ENCODE assay signal across 1 cellular context in genomic region chr1:156643266-156644092, GRCh38.
A peak's percentile ranks its signal among the peaks of the same experiment; 100 is the strongest.
TF ChIP-seq lines count a peak whose summit lies in the region.

No MANE protein-coding gene starts in this region.

TF ChIP-seq in K562, 482 proteins besides CTCF, POLR2A, EP300 and RAD21:
- no peak for TF ChIP-seq ZBTB26 (CRISPR knock-in tag; IDR thresholded peaks at IDR 0.05)
- TF ChIP-seq HSF4 (CRISPR knock-in tag; IDR thresholded peaks at IDR 0.05; ENCODE audit: borderline replicate concordance), result no peak
- 0 out of 2 replicates have a peak, but pooled peaks have one; percentile 26 for TF ChIP-seq POLR2G (IDR thresholded peaks at IDR 0.05; ENCODE audit: low read depth, low read length)
- peak; percentile 86 for TF ChIP-seq SPI1 (IDR thresholded peaks at IDR 0.05; ENCODE audit: borderline replicate concordance, low read depth, low read length)
- 0 out of 2 replicates have a peak, but pooled peaks have one; percentile 12 for TF ChIP-seq LCOR (CRISPR knock-in tag; IDR thresholded peaks at IDR 0.05)
